Comparison of ENCODE assay signal across 1 cellular context in genomic region chr4:1013225-1014073, GRCh38.
A peak's percentile ranks its signal among the peaks of the same experiment; 100 is the strongest.
TF ChIP-seq lines count a peak whose summit lies in the region.

No MANE protein-coding gene starts in this region.

TF ChIP-seq in K562, 482 proteins besides CTCF, POLR2A, EP300 and RAD21:
- TF ChIP-seq MAX (CRISPR knock-in tag; IDR thresholded peaks at IDR 0.05) (peak; percentile 60), RBBP5 (IDR thresholded peaks at IDR 0.05; ENCODE audit: borderline replicate concordance, insufficient read depth, low read length, poor library complexity, severe bottlenecking) (peak; percentile 12), NEUROD1 (IDR thresholded peaks at IDR 0.05; ENCODE audit: borderline replicate concordance, low read depth, low read length, partially characterized antibody) (no peak), RBFOX2 (IDR thresholded peaks at IDR 0.05; ENCODE audit: low read depth, low read length) (peak; percentile 72), ZSCAN29 (IDR thresholded peaks at IDR 0.05) (no peak), POLR2G (IDR thresholded peaks at IDR 0.05; ENCODE audit: low read depth, low read length) (peak; percentile 38; the same call in 1 of the 2 replicates), HNRNPL (IDR thresholded peaks at IDR 0.05; ENCODE audit: low read depth, low read length) (peak; percentile 90), SREBF2 (CRISPR knock-in tag; IDR thresholded peaks at IDR 0.05) (no peak)
